In the genomic region with DNA sequence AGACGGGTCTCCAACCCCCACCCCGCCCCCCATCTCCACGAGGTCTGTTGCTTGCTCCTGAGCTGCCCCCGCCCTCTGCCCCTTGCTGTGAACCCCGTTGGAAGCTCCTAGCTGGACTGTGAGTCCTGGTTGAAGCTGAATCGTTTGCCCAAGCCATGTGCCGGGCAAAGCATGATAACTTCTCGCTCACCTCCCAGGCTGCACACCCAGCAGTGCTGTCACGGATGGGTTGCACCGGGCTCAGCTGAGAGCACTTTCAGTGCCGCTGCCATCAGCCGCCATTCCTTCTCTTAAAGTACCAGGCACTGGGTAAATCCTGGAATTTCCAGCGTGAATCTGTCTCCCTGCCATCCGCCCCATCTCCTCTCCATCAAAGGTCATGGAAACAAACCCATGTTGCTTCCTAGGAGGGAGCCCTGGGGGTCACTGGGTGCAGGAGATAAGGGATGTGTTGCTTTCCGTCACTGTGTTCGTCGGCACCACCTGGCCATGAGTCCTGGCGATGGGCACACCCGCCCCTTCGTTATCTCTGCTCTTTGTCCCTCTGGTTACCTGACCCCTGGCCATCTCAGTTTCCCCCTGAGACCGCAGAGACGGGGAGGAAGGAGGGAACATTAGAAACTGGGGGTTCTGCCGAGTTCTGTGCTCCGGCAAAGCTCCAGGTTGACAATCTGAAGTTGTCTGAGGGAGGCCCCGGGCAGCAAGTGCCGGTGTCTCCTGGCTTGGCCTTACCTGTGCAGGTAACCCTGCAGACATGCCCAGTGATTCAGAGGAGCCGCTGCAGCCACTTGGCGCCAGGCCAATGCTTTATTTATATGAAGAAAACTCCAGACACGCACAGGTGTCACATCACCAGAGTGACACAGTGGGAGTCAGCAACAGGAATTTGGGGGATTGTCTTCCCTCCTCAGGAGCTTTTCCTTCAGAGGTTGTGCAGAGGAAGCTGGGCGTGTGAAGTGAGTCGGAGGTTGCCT, we compare ENCODE assay signal across 9 cellular contexts. TPM values are rescaled to one million over a fixed set of nuclear protein-coding genes. Genes with fewer than 3 reads are reported as not detected.
A peak's percentile ranks its signal among the peaks of the same experiment; 100 is the strongest.
DNase-seq lines count a peak whose midpoint lies in the region; ATAC-seq and TF ChIP-seq lines count a peak whose summit lies in the region.
"Had no signal": no experiment of that assay in that cellular context is flagged by ENCODE, and none has a peak within 500 bp of the region (broad histone marks: within the 10 kb centered on the region; RNA-seq: fewer than 3 reads in every experiment).

No MANE protein-coding gene starts in this region.

- H3K4me2 ChIP-seq in GM23338: peak overlapping the region; percentile 91

- H3K27me3 ChIP-seq in GM23338 (ENCODE audit: insufficient read depth) (no peaks in the 10 kb centered on the region), gastroesophageal sphincter (peaks cover 31% of the 10 kb centered on the region), prostate gland (replicated peaks; ENCODE audit: insufficient read depth) (no peaks in the 10 kb centered on the region)

- ATAC-seq in GM23338: peak; percentile 6
- no peak for ATAC-seq in gastroesophageal sphincter
- ATAC-seq in HG03520 (IDR thresholded peaks at IDR 0.05; ENCODE audit: unreplicated experiment): no peak

- WGBS in gastroesophageal sphincter (ENCODE audit: low coverage in 1 of 2), 2 donors: 51 to 90% methylated on average over 4 of the region's 31 CpGs
- WGBS in prostate gland: 31% methylated on average over 31 of the region's 31 CpGs

- peak overlapping the region; percentile 69 for H3K4me3 Mint-ChIP-seq in GM23338

- H3K4me1 Mint-ChIP-seq in GM23338: peaks cover 51% of the 10 kb centered on the region

- H3K36me3 ChIP-seq in GM23338 (ENCODE audit: insufficient read depth) (no peaks in the 10 kb centered on the region), gastroesophageal sphincter (peaks cover 0 to 8% of the 10 kb centered on the region in 2 donors), prostate gland (no peaks in the 10 kb centered on the region)

- DNase-seq in GM23338 (ENCODE audit: low spot score) (peak; percentile 47), NCI-H345 (lab: John Stamatoyannopoulos, UW) (peak; percentile 67), prostate gland (ENCODE audit: low spot score) (peak; percentile 39), SIG-M5 treated with dmso at 0.1 percent for 504 hours (lab: John Stamatoyannopoulos, UW; ENCODE audit: unreplicated experiment) (no peak), NCI-H2171 treated with DMSO at 0.1 percent for 48 hours (lab: John Stamatoyannopoulos, UW) (no peak)
- DNase-seq: NCI-H2171 had no signal

- no peak for TF ChIP-seq EP300 in gastroesophageal sphincter (IDR thresholded peaks at IDR 0.05)

- H2AFZ ChIP-seq in GM23338: no peak overlapping the region

- TF ChIP-seq CTCF in GM23338 (conservative IDR thresholded peaks at IDR 0.05; ENCODE audit: low read depth in 2 of 2): no peak
- no peak for TF ChIP-seq CTCF in gastroesophageal sphincter (IDR thresholded peaks at IDR 0.05)
- no peak for TF ChIP-seq CTCF in prostate gland (IDR thresholded peaks at IDR 0.05)

- peaks cover 25% of the 10 kb centered on the region for H3K4me1 ChIP-seq in GM23338 (ENCODE audit: insufficient read depth)
- H3K4me1 ChIP-seq in gastroesophageal sphincter: peaks cover 0 to 65% (median 18%) of the 10 kb centered on the region in 3 donors
- peaks cover 21% of the 10 kb centered on the region for H3K4me1 ChIP-seq in prostate gland (replicated peaks)

- H3K27me3 Mint-ChIP-seq in GM23338 (ENCODE audit: insufficient read depth, low read depth, poor library complexity): peaks cover 29% of the 10 kb centered on the region

- H3K9me2 ChIP-seq in GM23338 (ENCODE audit: insufficient read depth): no peaks in the 10 kb centered on the region

- H3K9me3 ChIP-seq in gastroesophageal sphincter (no peaks in the 10 kb centered on the region), prostate gland (no peaks in the 10 kb centered on the region)

- peaks cover 11% of the 10 kb centered on the region for H4K20me1 ChIP-seq in GM23338 (replicated peaks; ENCODE audit: insufficient read depth)

- H3K27ac ChIP-seq in GM23338 (ENCODE audit: low read depth) (no peak overlapping the region), gastroesophageal sphincter (peak overlapping the region in 3 of 4 donors; percentile 11 to 90 (median 42)), prostate gland (peak overlapping the region; percentile 55 to 90)

- peaks cover 12% of the 10 kb centered on the region; the same call in 1 of the 3 replicates for H3K36me3 Mint-ChIP-seq in GM23338 (ENCODE audit: low read depth)
- H3K36me3 Mint-ChIP-seq: IgD-negative memory B cell had no signal

- H3K4me3 ChIP-seq in GM23338: peak overlapping the region; percentile 83
- H3K4me3 ChIP-seq in gastroesophageal sphincter: peak overlapping the region in 1 of 2 donors; percentile 74
- H3K4me3 ChIP-seq in prostate gland: peak overlapping the region; percentile 71 to 79

- no peak overlapping the region for H3K27ac Mint-ChIP-seq in GM23338

- intact Hi-C loops in prostate gland (cut with DNase I): loop anchor here (10.0 kb wide), 1 partner anchor 79 kb away; no protein-coding TSS in a partner anchor

- 0 out of 2 replicates have a peak, but pooled peaks cover 7% of the 10 kb centered on the region for H3F3A ChIP-seq in GM23338 (replicated peaks; ENCODE audit: low read depth)

- peaks cover 67% of the 10 kb centered on the region for H3K79me2 ChIP-seq in GM23338 (replicated peaks; ENCODE audit: insufficient read depth)

- H3K9me3 Mint-ChIP-seq in GM23338: no peaks in the 10 kb centered on the region; the same call in 2 of the 3 replicates
- H3K9me3 Mint-ChIP-seq: IgD-negative memory B cell had no signal

- TF ChIP-seq POLR2A in gastroesophageal sphincter (IDR thresholded peaks at IDR 0.05) (no peak), prostate gland (IDR thresholded peaks at IDR 0.05) (no peak)

TF ChIP-seq in GM23338, 12 proteins besides CTCF, POLR2A, EP300 and RAD21:
- TF ChIP-seq CREB1 (CRISPR knock-in tag; IDR thresholded peaks at IDR 0.05; ENCODE audit: low read depth): no peak
TF ChIP-seq in GM23338: peak in this region for 0.

RNA-seq across cellular contexts. Expression of a gene that starts 2.7 kb away (rescaled TPM):
- 26.5 and 33.3 TPM in 2 replicates for total RNA-seq in GM23338 (2014; rRNA removed; shearing (Covaris generic))
- polyA plus RNA-seq in GM23338 (2016; fragmentation: Nextera tagmentation; extraction: Ambion mirVana): 27.2 and 31.1 TPM in 2 replicates
- total RNA-seq in gastroesophageal sphincter (10 to 100 TPM; 10.6 to 83.2 (median 28.5) TPM), prostate gland (10 to 100 TPM; 80.0 to 93.6 TPM)
- polyA plus RNA-seq: IgD-negative memory B cell had no signal

Comparison
In these comparisons a context has a peak if more than half of its experiments do, and no peak if none do; other contexts are left out.
1. DNase-seq: peak in GM23338 (single experiment), NCI-H345 (single experiment) and prostate gland (single experiment); none in SIG-M5 treated with dmso at 0.1 percent for 504 hours (single experiment) and NCI-H2171 treated with DMSO at 0.1 percent for 48 hours (single experiment).